1 cellular context compared by ENCODE assay signal in genomic region chr14:105398044-105398725, GRCh38.
TF ChIP-seq lines count a peak whose summit lies in the region.

TSS of gene TEX22 (plus strand) at chr14:105398538. CDS start at chr14:105399341, 803 bp downstream.

TF ChIP-seq in K562, 482 proteins besides CTCF, POLR2A, EP300 and RAD21 (continued from another document and continues in another):
- TF ChIP-seq TRIM25 (IDR thresholded peaks at IDR 0.05; ENCODE audit: borderline replicate concordance) (no peak), STAT5A (IDR thresholded peaks at IDR 0.05; ENCODE audit: borderline replicate concordance, low read length) (no peak), DACH1 (IDR thresholded peaks at IDR 0.05; ENCODE audit: partially characterized antibody) (no peak), RERE (CRISPR knock-in tag; IDR thresholded peaks at IDR 0.05; ENCODE audit: borderline replicate concordance) (no peak), NCOR1 (IDR thresholded peaks at IDR 0.05) (no peak; the same call in 1 of the 2 replicates), ASH1L (IDR thresholded peaks at IDR 0.05; ENCODE audit: borderline replicate concordance, low read depth, partially characterized antibody) (no peak), SMAD2 (IDR thresholded peaks at IDR 0.05; ENCODE audit: low read depth, low read length) (no peak), ELF2 (CRISPR knock-in tag; IDR thresholded peaks at IDR 0.05) (peak; percentile 73; the same call in 1 of the 2 replicates), NELFE (IDR thresholded peaks at IDR 0.05; ENCODE audit: insufficient read depth, insufficient read length) (no peak), PHTF2 (CRISPR knock-in tag; IDR thresholded peaks at IDR 0.05) (no peak), HLTF (IDR thresholded peaks at IDR 0.05) (no peak), KLF10 (CRISPR knock-in tag; IDR thresholded peaks at IDR 0.05) (no peak), VEZF1 (CRISPR knock-in tag; IDR thresholded peaks at IDR 0.05) (peak; percentile 79), MCM7 (IDR thresholded peaks at IDR 0.05) (no peak), HDGF (IDR thresholded peaks at IDR 0.05) (no peak), CHD1 (IDR thresholded peaks at IDR 0.05; ENCODE audit: low read length) (no peak), ZMIZ1 (IDR thresholded peaks at IDR 0.05; ENCODE audit: low read depth in 2 of 2, low read length in 2 of 2) (no peak), KDM1A (IDR thresholded peaks at IDR 0.05) (no peak), RFX7 (CRISPR knock-in tag; IDR thresholded peaks at IDR 0.05) (no peak), HNRNPUL1 (IDR thresholded peaks at IDR 0.05; ENCODE audit: low read length) (no peak), TFAM (CRISPR knock-in tag; conservative IDR thresholded peaks at IDR 0.05) (no peak), EGR1 (conservative IDR thresholded peaks at IDR 0.05) (no peak; the same call in 1 of the 2 replicates), HCFC1 (IDR thresholded peaks at IDR 0.05; ENCODE audit: low read depth, low read length) (peak; percentile 38), ZFX (CRISPR knock-in tag; IDR thresholded peaks at IDR 0.05) (peak; percentile 57; the same call in 1 of the 2 replicates), SETDB1 (IDR thresholded peaks at IDR 0.05; ENCODE audit: low read length) (no peak), IRF2 (CRISPR knock-in tag; IDR thresholded peaks at IDR 0.05) (no peak), ZNF449 (CRISPR knock-in tag; IDR thresholded peaks at IDR 0.05) (no peak), E2F3 (CRISPR knock-in tag; IDR thresholded peaks at IDR 0.05) (peak; percentile 76), SRSF3 (IDR thresholded peaks at IDR 0.05; ENCODE audit: insufficient read depth, low read length) (no peak), EWSR1 (IDR thresholded peaks at IDR 0.05; ENCODE audit: borderline replicate concordance, low read depth, partially characterized antibody) (no peak), THRA (IDR thresholded peaks at IDR 0.05) (no peak), SFPQ (IDR thresholded peaks at IDR 0.05; ENCODE audit: low read depth, low read length) (no peak), PRMT5 (CRISPR knock-in tag; IDR thresholded peaks at IDR 0.05) (no peak), NR2F6 (CRISPR knock-in tag; IDR thresholded peaks at IDR 0.05) (no peak), NFRKB (IDR thresholded peaks at IDR 0.05; ENCODE audit: low read depth) (no peak), ZNF780A (CRISPR knock-in tag; IDR thresholded peaks at IDR 0.05) (no peak), HDAC1 (IDR thresholded peaks at IDR 0.05) (no peak), REST (CRISPR knock-in tag; IDR thresholded peaks at IDR 0.05; ENCODE audit: low read depth) (no peak), ZC3H4 (CRISPR knock-in tag; IDR thresholded peaks at IDR 0.05; ENCODE audit: borderline replicate concordance) (no peak), KAT8 (IDR thresholded peaks at IDR 0.05; ENCODE audit: low read depth) (no peak)
